18 cellular contexts compared by ENCODE assay signal in genomic region chr5:179487145-179487544, GRCh38.
"Had no signal": no experiment of that assay in that cellular context is flagged by ENCODE, and none has a peak within 500 bp of the region (broad histone marks: within the 10 kb centered on the region; RNA-seq: fewer than 3 reads in every experiment).

No MANE protein-coding gene starts in this region.

- H3K9me3 Mint-ChIP-seq: memory B cell; naive B cell; natural killer cell treated with Interleukin-12 subunit alpha and Interleukin-12 subunit beta and Interleukin-15 and Interleukin-18, amount 100 ng/mL, for 72 hours; stimulated activated effector memory CD8-positive, alpha-beta T cell treated with anti-CD3 and anti-CD28 coated beads, Interleukin-12 subunit alpha, Interleukin-12 subunit beta, amount 100 ng/mL, for 72 hours had no signal

- H3K4me3 Mint-ChIP-seq: memory B cell; naive B cell; natural killer cell treated with Interleukin-12 subunit alpha and Interleukin-12 subunit beta and Interleukin-15 and Interleukin-18, amount 100 ng/mL, for 72 hours; stimulated activated effector memory CD8-positive, alpha-beta T cell treated with anti-CD3 and anti-CD28 coated beads, Interleukin-12 subunit alpha, Interleukin-12 subunit beta, amount 100 ng/mL, for 72 hours had no signal

- H3K27ac Mint-ChIP-seq: memory B cell; natural killer cell treated with Interleukin-12 subunit alpha and Interleukin-12 subunit beta and Interleukin-15 and Interleukin-18, amount 100 ng/mL, for 72 hours; stimulated activated effector memory CD8-positive, alpha-beta T cell treated with anti-CD3 and anti-CD28 coated beads, Interleukin-12 subunit alpha, Interleukin-12 subunit beta, amount 100 ng/mL, for 72 hours had no signal

- ATAC-seq: left ventricle myocardium superior; natural killer cell treated with Interleukin-12 subunit alpha and Interleukin-12 subunit beta and Interleukin-15 and Interleukin-18, amount 100 ng/mL, for 72 hours; sciatic nerve; stimulated activated effector memory CD8-positive, alpha-beta T cell treated with anti-CD3 and anti-CD28 coated beads, Interleukin-12 subunit alpha, Interleukin-12 subunit beta, amount 100 ng/mL, for 72 hours had no signal

- H3K27me3 ChIP-seq: right atrium auricular region, thyroid gland had no signal

- DNase-seq: effector CD4-positive, alpha-beta T cell; left ventricle myocardium superior; naive B cell; stimulated activated CD4-positive, alpha-beta T cell treated with anti-CD3 and anti-CD28 coated beads, Interleukin-2, amount 100 ng/mL, for 24 hours; stimulated activated CD4-positive, alpha-beta T cell treated with anti-CD3 and anti-CD28 coated beads, Interleukin-4, amount 100 ng/mL, for 24 hours; stimulated activated naive CD4-positive, alpha-beta T cell treated with Interleukin-2 at 50 U/mL for 16 hours; stomach; trophoblast cell had no signal

- H2AFZ ChIP-seq: parathyroid adenoma had no signal

- H3K27me3 Mint-ChIP-seq: memory B cell had no signal

- H3K36me3 Mint-ChIP-seq: memory B cell; naive B cell; natural killer cell treated with Interleukin-12 subunit alpha and Interleukin-12 subunit beta and Interleukin-15 and Interleukin-18, amount 100 ng/mL, for 72 hours; stimulated activated effector memory CD8-positive, alpha-beta T cell treated with anti-CD3 and anti-CD28 coated beads, Interleukin-12 subunit alpha, Interleukin-12 subunit beta, amount 100 ng/mL, for 72 hours had no signal

- H3K4me3 ChIP-seq: lung, prostate gland, right atrium auricular region, smooth muscle cell, stomach, thyroid gland had no signal

- H3K4me1 Mint-ChIP-seq: memory B cell; naive B cell; stimulated activated effector memory CD8-positive, alpha-beta T cell treated with anti-CD3 and anti-CD28 coated beads, Interleukin-12 subunit alpha, Interleukin-12 subunit beta, amount 100 ng/mL, for 72 hours had no signal

- H3K9ac ChIP-seq: parathyroid adenoma had no signal

- H3K27ac ChIP-seq: parathyroid adenoma, prostate gland, right atrium auricular region, thyroid gland had no signal

- H3K79me2 ChIP-seq: parathyroid adenoma had no signal

- H3K36me3 ChIP-seq: prostate gland, right atrium auricular region, stomach, thyroid gland had no signal

- H3K9me3 ChIP-seq: prostate gland, right atrium auricular region, stomach, thyroid gland had no signal

- H3K4me1 ChIP-seq: parathyroid adenoma, prostate gland, right atrium auricular region, thyroid gland had no signal
